ENCODE assay signal across 23 cellular contexts in the genomic region with DNA sequence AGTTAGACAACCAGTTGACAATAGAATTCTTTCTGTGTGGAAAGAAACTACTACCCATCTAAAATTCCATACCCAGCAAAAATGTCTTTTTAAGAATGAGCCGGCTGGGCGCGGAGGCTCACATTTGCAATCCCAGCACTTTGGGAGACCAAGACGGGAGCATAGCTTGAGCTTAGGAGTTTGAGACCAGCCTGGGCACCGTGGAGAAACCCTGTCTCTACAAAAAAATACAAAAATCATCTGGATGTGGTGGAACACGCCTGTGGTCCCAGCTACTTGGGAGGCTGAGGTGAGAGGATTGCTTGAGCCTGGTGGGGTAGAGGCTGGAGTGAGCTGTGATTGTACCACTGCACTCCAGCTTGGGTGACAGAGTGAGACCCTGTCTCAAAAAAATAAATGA.
"Had no signal": no experiment of that assay in that cellular context is flagged by ENCODE, and none has a peak within 500 bp of the region (broad histone marks: within the 10 kb centered on the region; RNA-seq: fewer than 3 reads in every experiment).

No MANE protein-coding gene starts in this region.

- ATAC-seq: effector memory CD8-positive, alpha-beta T cell; esophagus mucosa; gastrocnemius medialis; heart right ventricle; left cardiac atrium; left lung; left ventricle myocardium superior; lower lobe of right lung had no signal

- H3K4me3 Mint-ChIP-seq: dendritic cell treated with granulocyte-macrophage colony-stimulating factor and Interleukin-4, amounts not matched to agents 40 ng/mL and 50 ng/mL, for 4 days; effector memory CD8-positive, alpha-beta T cell; endodermal cell; mesothelial cell of epicardium had no signal

- H3K36me3 Mint-ChIP-seq: mesothelial cell of epicardium had no signal

- H3K27ac Mint-ChIP-seq: dendritic cell treated with granulocyte-macrophage colony-stimulating factor and Interleukin-4, amounts not matched to agents 40 ng/mL and 50 ng/mL, for 4 days; effector memory CD8-positive, alpha-beta T cell; endodermal cell; mesothelial cell of epicardium had no signal

- DNase-seq: colonic mucosa; cortex of kidney; effector CD8-positive, alpha-beta T cell; effector memory CD8-positive, alpha-beta T cell; endodermal cell; erythroblast; esophagus squamous epithelium; foreskin fibroblast; foreskin melanocyte; gastrocnemius medialis; glutamatergic neuron; head of caudate nucleus; heart right ventricle; hippocampal formation; left cardiac atrium; left lung; left ventricle myocardium superior; lower lobe of right lung; mesenchymal stem cell; mucosa of descending colon had no signal

- H3K9me3 Mint-ChIP-seq: dendritic cell treated with granulocyte-macrophage colony-stimulating factor and Interleukin-4, amounts not matched to agents 40 ng/mL and 50 ng/mL, for 4 days; effector memory CD8-positive, alpha-beta T cell had no signal

- H3K27me3 Mint-ChIP-seq: dendritic cell treated with granulocyte-macrophage colony-stimulating factor and Interleukin-4, amounts not matched to agents 40 ng/mL and 50 ng/mL, for 4 days had no signal
